In the genomic region with DNA sequence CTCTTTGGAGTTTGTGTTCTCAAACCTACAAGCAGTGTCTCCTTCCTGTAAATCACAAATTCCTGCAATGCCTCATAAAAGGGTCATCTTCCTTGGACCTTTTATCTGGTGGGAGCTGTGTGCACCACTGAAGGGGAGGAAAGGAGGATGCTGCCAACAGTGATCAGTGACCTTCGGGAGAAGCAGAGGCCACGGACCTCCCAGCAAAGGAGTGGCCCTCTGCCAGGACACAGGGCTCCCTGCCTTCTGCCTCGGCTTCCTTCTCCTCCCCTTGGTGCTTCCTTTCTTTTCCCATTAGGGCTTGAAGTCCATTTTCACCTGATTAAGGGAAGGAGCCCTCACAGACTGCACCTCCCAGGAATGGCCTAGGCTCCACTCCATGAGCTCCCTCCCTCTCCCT, we compare ENCODE assay signal across 32 cellular contexts.
DNase-seq lines count a peak whose midpoint lies in the region; ATAC-seq, FAIRE-seq and TF ChIP-seq lines count a peak whose summit lies in the region.
"Had no signal": no experiment of that assay in that cellular context is flagged by ENCODE, and none has a peak within 500 bp of the region (broad histone marks: within the 10 kb centered on the region; RNA-seq: fewer than 3 reads in every experiment).

No MANE protein-coding gene starts in this region.

- H3K79me2 ChIP-seq in GM23338 (replicated peaks; ENCODE audit: insufficient read depth) = no peaks in the 10 kb centered on the region
- H3K79me2 ChIP-seq: parathyroid adenoma had no signal

- intact Hi-C loops in mucosa of descending colon (cut with DNase I, micrococcal nuclease) = no loop called here

- no peak overlapping the region for H3K4me2 ChIP-seq in GM23338
- H3K4me2 ChIP-seq: BLaER1, KMS-11 had no signal

- H3K9me3 ChIP-seq in duodenal mucosa (ENCODE audit: control insufficient read depth in 1 of 2, low read length in 2 of 2) (peaks cover 5 to 6% of the 10 kb centered on the region in 2 donors), mucosa of descending colon (peaks cover 7% of the 10 kb centered on the region), small intestine (ENCODE audit: control insufficient read depth, low read depth) (no peaks in the 10 kb centered on the region)

- peaks cover 23% of the 10 kb centered on the region for H3K36me3 Mint-ChIP-seq in GM23338 (ENCODE audit: low read depth)

- no peaks in the 10 kb centered on the region for H3F3A ChIP-seq in GM23338 (replicated peaks; ENCODE audit: low read depth)

- H2AFZ ChIP-seq in GM23338 = peak overlapping the region; percentile 90
- H2AFZ ChIP-seq: parathyroid adenoma had no signal

- H3K27ac Mint-ChIP-seq in GM23338 = no peak overlapping the region
- H3K27ac Mint-ChIP-seq: activated CD4-positive, alpha-beta memory T cell treated with anti-CD3 and anti-CD28 coated beads, Interleukin-2, amount 10 ng/mL, durations not matched to agents 7 days and 5 days; activated naive CD8-positive, alpha-beta T cell treated with anti-CD3 and anti-CD28 coated beads, Interleukin-2, amount 10 ng/mL, durations not matched to agents 7 days and 5 days; dendritic cell treated with granulocyte-macrophage colony-stimulating factor and Interleukin-4, amounts not matched to agents 40 ng/mL and 50 ng/mL, for 4 days; immature natural killer cell; nephron progenitor cell had no signal

- H3K4me1 Mint-ChIP-seq in GM23338 = peaks cover 21% of the 10 kb centered on the region

- no peak overlapping the region for H3K4me3 Mint-ChIP-seq in GM23338
- H3K4me3 Mint-ChIP-seq: activated CD4-positive, alpha-beta memory T cell treated with anti-CD3 and anti-CD28 coated beads, Interleukin-2, amount 10 ng/mL, durations not matched to agents 7 days and 5 days; activated naive CD8-positive, alpha-beta T cell treated with anti-CD3 and anti-CD28 coated beads, Interleukin-2, amount 10 ng/mL, durations not matched to agents 7 days and 5 days; dendritic cell treated with granulocyte-macrophage colony-stimulating factor and Interleukin-4, amounts not matched to agents 40 ng/mL and 50 ng/mL, for 4 days; immature natural killer cell; mesothelial cell of epicardium had no signal

- H3K4me3 ChIP-seq in GM23338 = no peak overlapping the region
- H3K4me3 ChIP-seq in duodenal mucosa (ENCODE audit: low read depth in 1 of 2, low read length in 2 of 2) = no peak overlapping the region
- no peak overlapping the region for H3K4me3 ChIP-seq in mucosa of descending colon
- H3K4me3 ChIP-seq in small intestine (ENCODE audit: low read depth in 1 of 2, low read length in 2 of 2) = no peak overlapping the region
- H3K4me3 ChIP-seq: ascending aorta, BLaER1, esophagus squamous epithelium, sigmoid colon had no signal

- peaks cover 6% of the 10 kb centered on the region for H3K27me3 Mint-ChIP-seq in GM23338 (ENCODE audit: insufficient read depth, low read depth, poor library complexity)

- WGBS in small intestine, 3 donors = 21 to 39% (median 22%) methylated on average over 3 of the region's 3 CpGs

- no peaks in the 10 kb centered on the region for H4K20me1 ChIP-seq in GM23338 (replicated peaks; ENCODE audit: insufficient read depth)
- H4K20me1 ChIP-seq: BLaER1 had no signal

- 0 out of 2 replicates have a peak, but pooled peaks cover 3% of the 10 kb centered on the region for H3K9me2 ChIP-seq in GM23338 (ENCODE audit: insufficient read depth)

- no peak overlapping the region for H3K27ac ChIP-seq in GM23338 (ENCODE audit: low read depth)
- H3K27ac ChIP-seq in duodenal mucosa (ENCODE audit: low read depth, low read length) = peak overlapping the region; percentile 37
- peak overlapping the region; percentile 79 to 92 for H3K27ac ChIP-seq in small intestine (ENCODE audit: low read depth in 1 of 2, low read length in 1 of 2)
- H3K27ac ChIP-seq: ascending aorta, BLaER1, KMS-11, parathyroid adenoma, sigmoid colon had no signal

- peaks cover 28% of the 10 kb centered on the region for H3K9me3 Mint-ChIP-seq in GM23338

- H3K4me1 ChIP-seq in GM23338 (ENCODE audit: insufficient read depth) (peaks cover 24% of the 10 kb centered on the region), duodenal mucosa (ENCODE audit: control insufficient read depth in 1 of 2, insufficient read depth in 2 of 2, low read length in 2 of 2) (peaks cover 32 to 47% of the 10 kb centered on the region in 2 donors), mucosa of descending colon (ENCODE audit: low read depth) (peaks cover 25% of the 10 kb centered on the region), small intestine (ENCODE audit: control insufficient read depth in 2 of 2, insufficient read depth in 1 of 2, low read depth in 1 of 2, low read length in 1 of 2) (peaks cover 6 to 15% of the 10 kb centered on the region in 2 donors)
- H3K4me1 ChIP-seq: ascending aorta, parathyroid adenoma had no signal

- H3K27me3 ChIP-seq in GM23338 (ENCODE audit: insufficient read depth) (no peaks in the 10 kb centered on the region), duodenal mucosa (ENCODE audit: control insufficient read depth in 1 of 2, insufficient read depth in 2 of 2, low read length in 2 of 2) (no peaks in the 10 kb centered on the region), small intestine (ENCODE audit: control insufficient read depth in 2 of 2, insufficient read depth in 2 of 2, low read length in 2 of 2) (peaks cover 0 to 3% of the 10 kb centered on the region in 2 donors)
- H3K27me3 ChIP-seq: ascending aorta, BLaER1, esophagus squamous epithelium, sigmoid colon had no signal

- peaks cover 13% of the 10 kb centered on the region; the same call in 1 of the 2 replicates for H3K36me3 ChIP-seq in GM23338 (ENCODE audit: insufficient read depth)
- no peaks in the 10 kb centered on the region for H3K36me3 ChIP-seq in duodenal mucosa (ENCODE audit: control insufficient read depth in 1 of 2, insufficient read depth in 2 of 2, low read length in 2 of 2)
- H3K36me3 ChIP-seq in mucosa of descending colon (ENCODE audit: low read depth) = no peaks in the 10 kb centered on the region
- no peaks in the 10 kb centered on the region for H3K36me3 ChIP-seq in small intestine (ENCODE audit: control insufficient read depth in 2 of 2, insufficient read depth in 2 of 2, low read length in 2 of 2)
- H3K36me3 ChIP-seq: BLaER1, esophagus squamous epithelium, sigmoid colon had no signal

- no peak for TF ChIP-seq CTCF in GM23338 (conservative IDR thresholded peaks at IDR 0.05; ENCODE audit: low read depth in 2 of 2)
- TF ChIP-seq CTCF in mucosa of descending colon (IDR thresholded peaks at IDR 0.05) = no peak

- ATAC-seq in GM23338 (no peak), mucosa of descending colon (peak; percentile 48)

- DNase-seq in GM23338 (ENCODE audit: low spot score) (no peak), mucosa of descending colon (peak; percentile 52 to 61 (median 58)), small intestine (peak; percentile 88), cerebellar nuclear complex (lab: John Stamatoyannopoulos, UW) (no peak), SHP77 (lab: John Stamatoyannopoulos, UW) (no peak), OCI-M2 (lab: John Stamatoyannopoulos, UW; ENCODE audit: unreplicated experiment) (no peak)
- DNase-seq: activated CD4-positive, alpha-beta memory T cell treated with anti-CD3 and anti-CD28 coated beads, Interleukin-2, amount 10 ng/mL, durations not matched to agents 7 days and 5 days; activated CD4-positive, alpha-beta T cell treated with anti-CD3 and anti-CD28 coated beads for 1 hour; activated effector memory CD4-positive, alpha-beta T cell treated with Interleukin-2 at 50 U/mL for 16 hours; activated naive CD8-positive, alpha-beta T cell treated with anti-CD3 and anti-CD28 coated beads, Interleukin-2, amount 10 ng/mL, durations not matched to agents 7 days and 5 days; caudate nucleus; DND-41; esophagus squamous epithelium; hypothalamus; immature natural killer cell; NCI-H1417; NCI-H2081; NCI-H345; NCI-H748 treated with DMSO at 0.1 percent for 48 hours; nephron progenitor cell; sigmoid colon; stimulated activated naive CD4-positive, alpha-beta T cell treated with Interleukin-2 at 50 U/mL for 16 hours had no signal

- H3K9ac ChIP-seq in duodenal mucosa (ENCODE audit: low read depth in 1 of 2, low read length in 2 of 2) = peak overlapping the region in 1 of 2 donors; percentile 12
- H3K9ac ChIP-seq: BLaER1, KMS-11, parathyroid adenoma had no signal

- no peak for FAIRE-seq in small intestine (lab: Jason Lieb, UNC)
- FAIRE-seq: frontal cortex, GM19239, HTR-8/SVneo had no signal

TF ChIP-seq in GM23338, 12 proteins besides CTCF, POLR2A, EP300 and RAD21 (continues in another document):
- no peak for TF ChIP-seq JUNB (IDR thresholded peaks at IDR 0.05; ENCODE audit: unreplicated experiment)
- TF ChIP-seq ZNF114 (CRISPR knock-in tag; IDR thresholded peaks at IDR 0.05) = no peak
- TF ChIP-seq POLR2AphosphoS5 (IDR thresholded peaks at IDR 0.05; ENCODE audit: low read depth) = no peak
- TF ChIP-seq NANOG (IDR thresholded peaks at IDR 0.05; ENCODE audit: borderline replicate concordance) = no peak
- TF ChIP-seq EZH2phosphoT487 (IDR thresholded peaks at IDR 0.05; ENCODE audit: unreplicated experiment) = no peak
- TF ChIP-seq, protein P1, sequence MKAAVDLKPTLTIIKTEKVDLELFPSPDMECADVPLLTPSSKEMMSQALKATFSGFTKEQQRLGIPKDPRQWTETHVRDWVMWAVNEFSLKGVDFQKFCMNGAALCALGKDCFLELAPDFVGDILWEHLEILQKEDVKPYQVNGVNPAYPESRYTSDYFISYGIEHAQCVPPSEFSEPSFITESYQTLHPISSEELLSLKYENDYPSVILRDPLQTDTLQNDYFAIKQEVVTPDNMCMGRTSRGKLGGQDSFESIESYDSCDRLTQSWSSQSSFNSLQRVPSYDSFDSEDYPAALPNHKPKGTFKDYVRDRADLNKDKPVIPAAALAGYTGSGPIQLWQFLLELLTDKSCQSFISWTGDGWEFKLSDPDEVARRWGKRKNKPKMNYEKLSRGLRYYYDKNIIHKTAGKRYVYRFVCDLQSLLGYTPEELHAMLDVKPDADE (IDR thresholded peaks at IDR 0.05) = no peak

Comparison
In these comparisons a context has a peak if more than half of its experiments do, and no peak if none do; other contexts are left out.
1. DNase-seq: peak in mucosa of descending colon (3 of 3) and small intestine (single experiment); none in GM23338 (single experiment), cerebellar nuclear complex (0 of 2), SHP77 (0 of 2) and OCI-M2 (single experiment).